8 cellular contexts compared by ENCODE assay signal in the genomic region with DNA sequence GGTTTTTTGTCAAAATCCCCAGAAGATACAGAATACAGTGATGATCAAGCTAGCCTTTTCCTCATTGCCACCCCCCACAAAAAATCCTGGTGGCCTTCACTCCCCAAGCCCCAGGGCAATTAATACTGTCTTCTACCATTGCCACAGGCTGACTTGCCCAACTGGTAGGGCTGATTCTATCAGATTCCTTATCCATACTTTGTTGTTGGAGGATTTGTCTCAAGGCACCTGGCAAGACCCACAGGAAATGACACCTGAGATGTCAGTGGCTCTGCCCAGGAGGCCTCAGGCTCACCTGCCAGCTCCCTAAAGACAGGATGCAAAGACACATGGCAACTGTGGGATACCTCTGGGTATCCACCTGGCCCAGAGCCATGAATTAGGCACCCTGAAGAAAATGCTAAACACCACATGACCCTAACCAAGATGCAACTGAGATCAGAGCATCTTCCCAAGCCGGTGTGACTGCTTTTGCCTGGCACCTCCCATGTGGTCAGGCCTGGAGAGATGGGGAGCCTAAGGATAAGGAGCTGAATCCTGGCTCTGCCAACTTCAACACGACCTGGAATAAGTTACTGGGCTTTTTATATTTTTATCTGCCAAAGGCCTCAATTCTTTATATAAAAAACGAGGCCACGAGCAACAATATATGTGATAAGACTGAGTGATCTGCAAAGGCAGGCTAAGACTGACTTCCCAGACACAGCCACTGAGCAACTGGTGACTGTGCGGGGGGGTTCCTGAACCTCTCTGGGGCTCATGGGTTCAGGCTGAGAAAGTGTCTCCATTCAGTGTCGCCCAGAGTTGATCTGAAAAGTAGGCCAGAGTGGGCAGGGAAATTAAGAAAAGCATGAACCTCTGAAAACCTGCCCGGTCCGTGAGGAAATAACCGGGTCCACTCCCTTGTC. TPM values are rescaled to one million over a fixed set of nuclear protein-coding genes. Genes with fewer than 3 reads are reported as not detected.
DNase-seq lines count a peak whose midpoint lies in the region; ATAC-seq and TF ChIP-seq lines count a peak whose summit lies in the region.

No MANE protein-coding gene starts in this region.

- DNase-seq in GM12864 (ENCODE audit: low read depth) = no peak
- DNase-seq in T-helper 2 cell treated with Interferon-gamma antibody and Interleukin-4, amounts not matched to agents 5 μg/mL and 100 μg/mL, for 36 hours (ENCODE audit: low spot score) = no peak
- no peak for DNase-seq in coronary artery (ENCODE audit: low spot score)
- DNase-seq in upper lobe of right lung = no peak

- H3K36me3 ChIP-seq in mucosa of rectum (ENCODE audit: control insufficient read depth in 2 of 2, insufficient read depth in 2 of 2, low read length in 2 of 2) (peaks cover 6% of the 10 kb centered on the region in 2 donors), upper lobe of right lung (peaks cover 6% of the 10 kb centered on the region)

- H3K9me3 Mint-ChIP-seq in T-helper 2 cell treated with Interferon-gamma antibody and Interleukin-4, amounts not matched to agents 5 μg/mL and 100 μg/mL, for 36 hours = no peaks in the 10 kb centered on the region

- peak overlapping the region; percentile 74 to 94 for H3K27ac ChIP-seq in coronary artery
- H3K27ac ChIP-seq in mucosa of rectum (ENCODE audit: low read depth in 2 of 2, low read length in 2 of 2) = peak overlapping the region in 1 of 2 donors; percentile 80
- H3K27ac ChIP-seq in upper lobe of right lung = peak overlapping the region; percentile 87

- TF ChIP-seq CTCF in GM12864 (IDR thresholded peaks at IDR 0.05; ENCODE audit: low read depth, low read length, missing control alignments) = no peak
- TF ChIP-seq CTCF in coronary artery (IDR thresholded peaks at IDR 0.05) = no peak
- no peak for TF ChIP-seq CTCF in upper lobe of right lung (IDR thresholded peaks at IDR 0.05)

- intact Hi-C loops in upper lobe of right lung (cut with DNase I) = no loop called here

- H3K27ac Mint-ChIP-seq in T-helper 2 cell treated with Interferon-gamma antibody and Interleukin-4, amounts not matched to agents 5 μg/mL and 100 μg/mL, for 36 hours = peak overlapping the region; percentile 94

- H3K36me3 Mint-ChIP-seq in T-helper 2 cell treated with Interferon-gamma antibody and Interleukin-4, amounts not matched to agents 5 μg/mL and 100 μg/mL, for 36 hours (ENCODE audit: low read depth) = peaks cover 16% of the 10 kb centered on the region

- H3K4me1 Mint-ChIP-seq in T-helper 2 cell treated with Interferon-gamma antibody and Interleukin-4, amounts not matched to agents 5 μg/mL and 100 μg/mL, for 36 hours (ENCODE audit: low read depth) = peaks cover 32% of the 10 kb centered on the region

- ATAC-seq in HG02840 (IDR thresholded peaks at IDR 0.05; ENCODE audit: low FRiP score, unreplicated experiment) = peak; percentile 12
- ATAC-seq in upper lobe of right lung = peak; percentile 29
- no peak for ATAC-seq in GM21515 (IDR thresholded peaks at IDR 0.05; ENCODE audit: unreplicated experiment)
- ATAC-seq in GM18873 (IDR thresholded peaks at IDR 0.05; ENCODE audit: low FRiP score, unreplicated experiment) = no peak

- H3K9ac ChIP-seq in mucosa of rectum (ENCODE audit: low read depth in 1 of 2, low read length in 2 of 2) = peak overlapping the region; percentile 81 to 90

- H3K27me3 ChIP-seq in mucosa of rectum (ENCODE audit: control insufficient read depth in 2 of 2, insufficient read depth in 2 of 2, low read length in 2 of 2) = no peaks in the 10 kb centered on the region
- H3K27me3 ChIP-seq in upper lobe of right lung = no peaks in the 10 kb centered on the region

- H3K27me3 Mint-ChIP-seq in T-helper 2 cell treated with Interferon-gamma antibody and Interleukin-4, amounts not matched to agents 5 μg/mL and 100 μg/mL, for 36 hours (ENCODE audit: low read depth) = no peaks in the 10 kb centered on the region

- H3K9me3 ChIP-seq in mucosa of rectum (ENCODE audit: control insufficient read depth in 2 of 2, low read length in 2 of 2) (no peaks in the 10 kb centered on the region), upper lobe of right lung (no peaks in the 10 kb centered on the region)

- H3K4me1 ChIP-seq in mucosa of rectum (ENCODE audit: control insufficient read depth in 2 of 2, insufficient read depth in 2 of 2, low read length in 2 of 2) (peaks cover 15 to 25% of the 10 kb centered on the region in 2 donors), upper lobe of right lung (peaks cover 25% of the 10 kb centered on the region)

- H3K4me3 ChIP-seq in GM12864 (ENCODE audit: low read depth, low read length) (peak overlapping the region; percentile 97), coronary artery (peak overlapping the region; percentile 71), mucosa of rectum (ENCODE audit: low read length in 2 of 2) (peak overlapping the region; percentile 83 to 91), upper lobe of right lung (peak overlapping the region; percentile 80)

- peak overlapping the region; percentile 96 for H3K4me3 Mint-ChIP-seq in T-helper 2 cell treated with Interferon-gamma antibody and Interleukin-4, amounts not matched to agents 5 μg/mL and 100 μg/mL, for 36 hours

RNA-seq across cellular contexts. Expression of a gene that starts 0.9 kb away (rescaled TPM):
- total RNA-seq in upper lobe of right lung = 62.4 TPM

RNA-seq across cellular contexts. Expression of a gene that starts 14.3 kb away (rescaled TPM):
- total RNA-seq in upper lobe of right lung = 158 TPM

Comparison
In these comparisons a context has a peak if more than half of its experiments do, and no peak if none do; other contexts are left out.
1. ATAC-seq: peak in HG02840 (single experiment) and upper lobe of right lung (single experiment); none in GM21515 (single experiment) and GM18873 (single experiment).
2. Peak in every context shown above with its lines, with median percentiles within 50 percentile points of each other: H3K4me3 ChIP-seq.